Comparison of ENCODE assay signal across 9 cellular contexts in genomic region chr2:167462379-167462778, GRCh38.
"Had no signal": no experiment of that assay in that cellular context is flagged by ENCODE, and none has a peak within 500 bp of the region (broad histone marks: within the 10 kb centered on the region; RNA-seq: fewer than 3 reads in every experiment).

No MANE protein-coding gene starts in this region.

- H3K4me3 Mint-ChIP-seq: HFFc6, IgD-negative memory B cell had no signal

- H3K36me3 ChIP-seq: HAP-1 had no signal

- H3K27me3 Mint-ChIP-seq: IgD-negative memory B cell had no signal

- H3K4me1 ChIP-seq: HAP-1 had no signal

- H3K9ac ChIP-seq: GM23248 had no signal

- ATAC-seq: HCT116, HepG2 had no signal

- H3K36me3 Mint-ChIP-seq: IgD-negative memory B cell had no signal

- H3K4me1 Mint-ChIP-seq: IgD-negative memory B cell had no signal

- H3K27ac ChIP-seq: GM23248, HL-60 had no signal

- H3K27ac Mint-ChIP-seq: HFFc6, IgD-negative memory B cell had no signal

- H3K4me3 ChIP-seq: GM23248, HAP-1 had no signal

- H2AFZ ChIP-seq: GM23248 had no signal

- DNase-seq: GM23248, GOT3, H7, HFFc6 had no signal
